ENCODE assay signal across 12 cellular contexts in the genomic region with DNA sequence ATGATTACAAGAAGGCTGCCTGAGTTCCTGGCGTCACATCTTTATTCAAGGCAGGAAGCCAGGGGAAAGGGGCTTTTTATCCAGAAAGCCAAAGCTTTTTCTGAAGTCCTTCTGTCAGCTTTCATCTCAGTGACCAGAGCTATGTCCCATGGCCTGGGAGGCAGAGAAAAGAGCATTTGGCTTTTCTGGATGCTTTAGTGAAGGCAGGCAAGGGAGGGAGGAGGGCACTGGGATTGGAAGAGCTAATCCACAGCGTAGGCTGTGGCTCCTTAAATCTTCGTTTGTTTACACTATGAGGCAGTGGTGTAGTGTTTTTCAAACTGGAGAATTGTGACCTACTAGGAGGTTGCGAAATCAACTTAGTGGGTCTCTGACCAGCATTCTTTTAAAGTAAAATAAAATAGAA. TPM values are rescaled to one million over a fixed set of nuclear protein-coding genes. Genes with fewer than 3 reads are reported as not detected.
A peak's percentile ranks its signal among the peaks of the same experiment; 100 is the strongest.
DNase-seq lines count a peak whose midpoint lies in the region; ATAC-seq, FAIRE-seq and TF ChIP-seq lines count a peak whose summit lies in the region.
"Had no signal": no experiment of that assay in that cellular context is flagged by ENCODE, and none has a peak within 500 bp of the region (broad histone marks: within the 10 kb centered on the region; RNA-seq: fewer than 3 reads in every experiment).

No MANE protein-coding gene starts in this region.

- H3K36me3 Mint-ChIP-seq in nephron progenitor cell (ENCODE audit: low read depth) = peaks cover 20% of the 10 kb centered on the region
- H3K36me3 Mint-ChIP-seq: memory B cell had no signal

- no peak for FAIRE-seq in H54 (lab: Jason Lieb, UNC)

- no peak for TF ChIP-seq CTCF in nephron progenitor cell (IDR thresholded peaks at IDR 0.05)

- peaks cover 40% of the 10 kb centered on the region for H3K9me3 Mint-ChIP-seq in nephron progenitor cell

- H3K27ac Mint-ChIP-seq in nephron progenitor cell = peak overlapping the region; percentile 81
- H3K27ac Mint-ChIP-seq: B cell, memory B cell had no signal

- TF ChIP-seq POLR2A in H54 (IDR thresholded peaks at IDR 0.05; ENCODE audit: low read depth, low read length) = no peak

- no peak overlapping the region for H3K4me3 Mint-ChIP-seq in nephron progenitor cell
- H3K4me3 Mint-ChIP-seq: B cell, memory B cell had no signal

- H3K27me3 Mint-ChIP-seq in nephron progenitor cell (ENCODE audit: low read depth, poor library complexity) = peaks cover 17% of the 10 kb centered on the region

- H3K4me1 Mint-ChIP-seq in nephron progenitor cell = peaks cover 50% of the 10 kb centered on the region

- peak; percentile 24 for ATAC-seq in esophagus mucosa

- peak; percentile 54 for DNase-seq in A172 (ENCODE audit: low spot score)
- peak; percentile 25 for DNase-seq in NCI-H446 treated with DMSO at 0.1 percent for 48 hours (lab: John Stamatoyannopoulos, UW)
- no peak for DNase-seq in nephron progenitor cell
- DNase-seq in UCSD-AML1 (lab: John Stamatoyannopoulos, UW; ENCODE audit: unreplicated experiment) = no peak
- DNase-seq in GM19240 (ENCODE audit: insufficient read length, low spot score) = no peak
- DNase-seq in NCI-H2081 treated with DMSO at 0.1 percent for 48 hours (lab: John Stamatoyannopoulos, UW) = no peak
- DNase-seq in H54 (ENCODE audit: insufficient read length, low spot score) = no peak
- DNase-seq: effector memory CD4-positive, alpha-beta T cell; NCI-H748 treated with DMSO at 0.1 percent for 48 hours had no signal

RNA-seq across cellular contexts. Expression of a gene that starts 14.3 kb away (rescaled TPM):
- 1.2 TPM in 1 of 2 replicates, not detected in the other for total RNA-seq in A172 (2014; rRNA removed; shearing (Covaris generic))
- total RNA-seq in esophagus mucosa = not detected
- total RNA-seq: B cell had no signal

RNA-seq across cellular contexts. Expression of a gene that starts 15.8 kb away (rescaled TPM):
- total RNA-seq in A172 (2014; rRNA removed; shearing (Covaris generic)) = 0.10 TPM in 1 of 2 replicates, not detected in the other
- 0.48 TPM for total RNA-seq in esophagus mucosa

Comparison
In these comparisons a context has a peak if more than half of its experiments do, and no peak if none do; other contexts are left out.
1. DNase-seq: peak in A172 (single experiment) and NCI-H446 treated with DMSO at 0.1 percent for 48 hours (single experiment); none in nephron progenitor cell (single experiment), UCSD-AML1 (single experiment), GM19240 (single experiment), NCI-H2081 treated with DMSO at 0.1 percent for 48 hours (single experiment) and H54 (single experiment).